Comparison of ENCODE assay signal across 24 cellular contexts in the genomic region with DNA sequence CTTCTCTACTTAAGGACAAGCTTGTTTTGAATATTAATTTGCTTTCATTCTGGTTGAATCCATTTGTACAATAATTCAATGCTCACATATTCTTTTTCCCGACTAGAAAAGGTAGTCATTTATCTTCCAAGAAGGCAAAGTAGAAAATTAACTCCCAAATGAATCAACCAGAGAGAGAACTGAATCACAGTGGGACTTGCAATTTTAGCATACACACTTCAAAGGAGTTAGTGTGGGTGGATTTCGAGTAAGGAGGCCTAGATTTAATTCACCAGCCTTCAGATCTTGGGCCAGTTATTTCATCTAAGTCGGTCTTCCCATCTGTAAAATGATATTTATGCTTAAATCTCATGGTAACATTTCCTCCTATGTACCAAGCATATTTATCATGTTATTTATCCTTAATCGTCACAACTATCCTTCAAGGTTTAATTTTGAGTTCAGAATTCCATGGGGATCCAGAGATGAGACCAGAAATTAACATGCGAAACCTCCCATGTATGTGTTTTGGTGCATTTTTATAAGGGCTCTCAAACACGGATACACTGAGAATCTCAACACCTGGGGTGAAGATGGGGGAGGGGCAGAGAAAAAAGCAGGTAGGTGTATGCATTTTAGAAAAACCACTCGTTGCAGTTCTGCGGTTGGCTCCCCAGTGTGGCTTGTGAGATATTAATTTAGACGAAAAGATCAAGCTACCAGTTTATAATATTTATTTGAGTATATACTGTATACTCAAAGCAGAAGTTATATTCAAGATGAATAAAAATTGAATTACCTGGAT. TPM values are rescaled to one million over a fixed set of nuclear protein-coding genes. Genes with fewer than 3 reads are reported as not detected.
A peak's percentile ranks its signal among the peaks of the same experiment; 100 is the strongest.
DNase-seq lines count a peak whose midpoint lies in the region; ATAC-seq and TF ChIP-seq lines count a peak whose summit lies in the region.
"Had no signal": no experiment of that assay in that cellular context is flagged by ENCODE, and none has a peak within 500 bp of the region (broad histone marks: within the 10 kb centered on the region; RNA-seq: fewer than 3 reads in every experiment).

No MANE protein-coding gene starts in this region.

- intact Hi-C loops in activated CD4-positive, alpha-beta T cell treated with anti-CD3 and anti-CD28 coated beads for 36 hours (cut with DNase I, micrococcal nuclease), result loop anchor here (2.0 to 5.0 kb wide), 3 partner anchors 14 to 595 kb away; no protein-coding TSS in a partner anchor

- H3K4me1 ChIP-seq in GM23338 (ENCODE audit: insufficient read depth) (no peaks in the 10 kb centered on the region), foreskin keratinocyte (peaks cover 23% of the 10 kb centered on the region), Peyer's patch (no peaks in the 10 kb centered on the region)
- H3K4me1 ChIP-seq: BE2C had no signal

- H3K36me3 Mint-ChIP-seq in activated CD4-positive, alpha-beta T cell treated with anti-CD3 and anti-CD28 coated beads for 36 hours (ENCODE audit: low read depth), result peaks cover 14% of the 10 kb centered on the region
- no peaks in the 10 kb centered on the region for H3K36me3 Mint-ChIP-seq in GM23338 (ENCODE audit: low read depth)

- H3K9me3 ChIP-seq in Peyer's patch, result no peaks in the 10 kb centered on the region
- H3K9me3 ChIP-seq: BE2C had no signal

- H2AFZ ChIP-seq in GM23338, result no peak overlapping the region
- H2AFZ ChIP-seq: PC-9 had no signal

- H3K27me3 ChIP-seq in GM23338 (ENCODE audit: insufficient read depth), result no peaks in the 10 kb centered on the region
- no peaks in the 10 kb centered on the region for H3K27me3 ChIP-seq in foreskin keratinocyte
- H3K27me3 ChIP-seq in Peyer's patch, result no peaks in the 10 kb centered on the region
- H3K27me3 ChIP-seq: BE2C had no signal

- H3K4me1 Mint-ChIP-seq in activated CD4-positive, alpha-beta T cell treated with anti-CD3 and anti-CD28 coated beads for 36 hours, result peaks cover 39% of the 10 kb centered on the region
- peaks cover 3% of the 10 kb centered on the region; the same call in 2 of the 3 replicates for H3K4me1 Mint-ChIP-seq in GM23338

- peak overlapping the region; percentile 19 for H3K4me3 Mint-ChIP-seq in activated CD4-positive, alpha-beta T cell treated with anti-CD3 and anti-CD28 coated beads for 36 hours
- no peak overlapping the region for H3K4me3 Mint-ChIP-seq in GM23338
- H3K4me3 Mint-ChIP-seq: CD4-positive, CD25-positive, alpha-beta regulatory T cell; H9 had no signal

- no peak overlapping the region for H3K27ac Mint-ChIP-seq in activated CD4-positive, alpha-beta T cell treated with anti-CD3 and anti-CD28 coated beads for 36 hours
- H3K27ac Mint-ChIP-seq in GM23338, result peak overlapping the region; percentile 78; the same call in 1 of the 2 replicates

- H3K4me2 ChIP-seq in GM23338, result no peak overlapping the region
- H3K4me2 ChIP-seq: PC-9 had no signal

- H4K20me1 ChIP-seq in GM23338 (replicated peaks; ENCODE audit: insufficient read depth), result no peaks in the 10 kb centered on the region

- peaks cover 3% of the 10 kb centered on the region for H3K9me3 Mint-ChIP-seq in activated CD4-positive, alpha-beta T cell treated with anti-CD3 and anti-CD28 coated beads for 36 hours (ENCODE audit: low read depth)
- H3K9me3 Mint-ChIP-seq in GM23338, result no peaks in the 10 kb centered on the region
- H3K9me3 Mint-ChIP-seq: H9 had no signal

- H3K4me3 ChIP-seq in GM23338, result no peak overlapping the region
- H3K4me3 ChIP-seq in Peyer's patch, result no peak overlapping the region
- H3K4me3 ChIP-seq: PC-9 had no signal

- peak; percentile 24 for ATAC-seq in activated CD4-positive, alpha-beta T cell treated with anti-CD3 and anti-CD28 coated beads for 36 hours
- no peak for ATAC-seq in GM23338
- ATAC-seq in foreskin keratinocyte, result no peak

- no peak for DNase-seq in activated CD4-positive, alpha-beta T cell treated with anti-CD3 and anti-CD28 coated beads for 36 hours
- DNase-seq in activated CD4-positive, alpha-beta T cell treated with anti-CD3 and anti-CD28 coated beads for 48 hours, result no peak
- DNase-seq in GM23338 (ENCODE audit: low spot score) (no peak), foreskin keratinocyte (no peak), renal cortical epithelial cell (ENCODE audit: low read depth) (peak; percentile 64), Peyer's patch (no peak), NCI-H510A treated with DMSO at 0.1 percent for 48 hours (lab: John Stamatoyannopoulos, UW) (no peak), SK-N-DZ (ENCODE audit: low spot score) (no peak)
- DNase-seq: 8988T; BE2C; CD4-positive, CD25-positive, alpha-beta regulatory T cell; COR-L47; DMS 273 treated with DMSO at 0.1 percent for 48 hours; DND-41; H9; KG1; MV-4-11; NCI-H1417; NCI-H187 treated with DMSO at 0.1 percent for 48 hours; NCI-H226; NCI-H524 treated with DMSO at 0.1 percent for 48 hours; PC-9 had no signal

- H3K36me3 ChIP-seq in GM23338 (ENCODE audit: insufficient read depth), result no peaks in the 10 kb centered on the region
- H3K36me3 ChIP-seq in Peyer's patch, result no peaks in the 10 kb centered on the region
- H3K36me3 ChIP-seq: BE2C had no signal

- peaks cover 6% of the 10 kb centered on the region for H3K27me3 Mint-ChIP-seq in activated CD4-positive, alpha-beta T cell treated with anti-CD3 and anti-CD28 coated beads for 36 hours
- no peaks in the 10 kb centered on the region for H3K27me3 Mint-ChIP-seq in GM23338 (ENCODE audit: insufficient read depth, low read depth, poor library complexity)
- H3K27me3 Mint-ChIP-seq: CD4-positive, CD25-positive, alpha-beta regulatory T cell had no signal

- no peak for TF ChIP-seq POLR2A in Peyer's patch (IDR thresholded peaks at IDR 0.05)

- H3F3A ChIP-seq in GM23338 (replicated peaks; ENCODE audit: low read depth), result no peaks in the 10 kb centered on the region

- no peak overlapping the region for H3K27ac ChIP-seq in GM23338 (ENCODE audit: low read depth)
- peak overlapping the region; percentile 19 for H3K27ac ChIP-seq in foreskin keratinocyte
- no peak overlapping the region for H3K27ac ChIP-seq in Peyer's patch
- H3K27ac ChIP-seq: PC-9 had no signal

- no peaks in the 10 kb centered on the region for H3K79me2 ChIP-seq in GM23338 (replicated peaks; ENCODE audit: insufficient read depth)

- no peaks in the 10 kb centered on the region for H3K9me2 ChIP-seq in GM23338 (ENCODE audit: insufficient read depth)

- POLR2A ChIA-PET in activated CD4-positive, alpha-beta T cell treated with anti-CD3 and anti-CD28 coated beads for 36 hours (lab: Charles Lee), result interaction anchor here (0.6 kb wide), 1 partner anchor 14 kb away, joined by 6 read pairs; no protein-coding TSS in a partner anchor

- CTCF ChIA-PET in activated CD4-positive, alpha-beta T cell treated with anti-CD3 and anti-CD28 coated beads for 36 hours (lab: Charles Lee), result interaction anchor here (0.5 to 4.4 kb wide), 4 partner anchors 44 to 154 kb away, joined by 3 to 17 read pairs (median 10); no protein-coding TSS in a partner anchor

- no peak for TF ChIP-seq CTCF in GM23338 (conservative IDR thresholded peaks at IDR 0.05; ENCODE audit: low read depth in 2 of 2)
- TF ChIP-seq CTCF in foreskin keratinocyte (conservative IDR thresholded peaks at IDR 0.05), result no peak
- TF ChIP-seq CTCF in Peyer's patch (IDR thresholded peaks at IDR 0.05), result no peak

TF ChIP-seq in GM23338, 12 proteins besides CTCF, POLR2A, EP300 and RAD21 (continues in another document):
- TF ChIP-seq NANOG (IDR thresholded peaks at IDR 0.05; ENCODE audit: borderline replicate concordance) (no peak), JUNB (IDR thresholded peaks at IDR 0.05; ENCODE audit: unreplicated experiment) (no peak), POLR2AphosphoS5 (IDR thresholded peaks at IDR 0.05; ENCODE audit: low read depth) (no peak), ZNF331 (CRISPR knock-in tag; IDR thresholded peaks at IDR 0.05; ENCODE audit: low read depth) (no peak)

RNA-seq across cellular contexts. Expression of a gene that starts 38.9 kb away (rescaled TPM):
- total RNA-seq in activated CD4-positive, alpha-beta T cell treated with anti-CD3 and anti-CD28 coated beads for 36 hours, result 1 to 10 TPM; 1.4 to 1.6 TPM
- not detected in 2 replicates for total RNA-seq in GM23338 (2014; rRNA removed; shearing (Covaris generic))
- polyA plus RNA-seq in GM23338 (2016; fragmentation: Nextera tagmentation; extraction: Ambion mirVana), result not detected in 2 replicates
- not detected in 2 replicates for total RNA-seq in foreskin keratinocyte
- polyA plus RNA-seq in foreskin keratinocyte, result not detected in 2 replicates
- not detected in 2 replicates for total RNA-seq in renal cortical epithelial cell
- not detected for total RNA-seq in Peyer's patch
- polyA plus RNA-seq in SK-N-DZ (2014; cell fraction: cytosol; rRNA removed), result not detected in 2 replicates
- polyA plus RNA-seq in SK-N-DZ (2014; cell fraction: nucleus; rRNA removed), result not detected in 2 replicates
- total RNA-seq: CD4-positive, CD25-positive, alpha-beta regulatory T cell; G401; H9; HT-29; PC-9 had no signal
- polyA plus RNA-seq: CD4-positive, CD25-positive, alpha-beta regulatory T cell had no signal

RNA-seq across cellular contexts. Expression of a gene that starts 39.8 kb away (rescaled TPM):
- 10 to 100 TPM; 12.7 to 13.6 TPM for total RNA-seq in activated CD4-positive, alpha-beta T cell treated with anti-CD3 and anti-CD28 coated beads for 36 hours
- total RNA-seq in GM23338 (2014; rRNA removed; shearing (Covaris generic)), result 18.9 and 23.3 TPM in 2 replicates
- polyA plus RNA-seq in GM23338 (2016; fragmentation: Nextera tagmentation; extraction: Ambion mirVana), result 11.6 and 13.6 TPM in 2 replicates
- 6.1 and 6.9 TPM in 2 replicates for total RNA-seq in foreskin keratinocyte
- polyA plus RNA-seq in foreskin keratinocyte, result 2.1 and 2.6 TPM in 2 replicates
- 6.4 and 9.2 TPM in 2 replicates for total RNA-seq in renal cortical epithelial cell
- 10 to 100 TPM in 3 of 4 donors, 1 to 10 TPM in 1; 5.2 to 46.2 (median 14.5) TPM for total RNA-seq in Peyer's patch
- 19.5 and 19.6 TPM in 2 replicates for polyA plus RNA-seq in SK-N-DZ (2014; cell fraction: cytosol; rRNA removed)
- 56.4 and 77.9 TPM in 2 replicates for polyA plus RNA-seq in SK-N-DZ (2014; cell fraction: nucleus; rRNA removed)
